Comparison of ENCODE assay signal across 1 cellular context in the genomic region with DNA sequence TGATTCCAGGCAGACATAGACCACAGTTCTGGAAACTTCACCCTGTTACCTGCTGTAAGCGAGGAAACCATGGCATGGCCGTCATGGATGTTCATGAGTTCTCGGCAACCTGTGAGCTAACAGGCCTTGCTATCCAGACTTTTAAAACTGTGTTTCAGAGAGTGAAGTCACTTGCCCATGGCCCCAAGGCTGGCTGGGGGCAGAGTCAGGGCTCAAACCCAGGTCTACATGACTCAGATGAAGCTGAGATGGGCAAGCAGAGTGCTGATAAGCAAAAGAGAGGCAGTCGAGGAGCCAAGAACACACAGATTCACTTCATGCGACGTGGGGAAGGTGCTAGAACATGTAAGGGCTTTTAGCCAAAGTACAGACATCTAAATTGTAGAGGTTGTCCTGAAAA.
TF ChIP-seq lines count a peak whose summit lies in the region.

No MANE protein-coding gene starts in this region.

TF ChIP-seq in H1, 55 proteins besides CTCF, POLR2A, EP300 and RAD21:
- TF ChIP-seq SP2 (IDR thresholded peaks at IDR 0.05; ENCODE audit: low read length) (no peak), SP4 (IDR thresholded peaks at IDR 0.05; ENCODE audit: low read length) (no peak), KDM1A (IDR thresholded peaks at IDR 0.05; ENCODE audit: borderline replicate concordance, low read length) (no peak), CTBP2 (IDR thresholded peaks at IDR 0.05; ENCODE audit: borderline replicate concordance, insufficient read depth, insufficient read length, low read length) (no peak), SIRT6 (IDR thresholded peaks at IDR 0.05; ENCODE audit: low read length) (no peak), CBX8 (IDR thresholded peaks at IDR 0.05; ENCODE audit: borderline replicate concordance, low read depth, low read length) (no peak), TAF1 (IDR thresholded peaks at IDR 0.05; ENCODE audit: low read depth, low read length) (no peak), E2F6 (IDR thresholded peaks at IDR 0.05) (no peak), CEBPB (IDR thresholded peaks at IDR 0.05; ENCODE audit: low read depth, low read length) (no peak), HDAC6 (IDR thresholded peaks at IDR 0.05; ENCODE audit: low read depth, low read length) (no peak), JUND (IDR thresholded peaks at IDR 0.05; ENCODE audit: low read length) (no peak), RFX5 (IDR thresholded peaks at IDR 0.05; ENCODE audit: borderline replicate concordance, low read depth, low read length) (no peak)
